1 cellular context compared by ENCODE assay signal in the genomic region with DNA sequence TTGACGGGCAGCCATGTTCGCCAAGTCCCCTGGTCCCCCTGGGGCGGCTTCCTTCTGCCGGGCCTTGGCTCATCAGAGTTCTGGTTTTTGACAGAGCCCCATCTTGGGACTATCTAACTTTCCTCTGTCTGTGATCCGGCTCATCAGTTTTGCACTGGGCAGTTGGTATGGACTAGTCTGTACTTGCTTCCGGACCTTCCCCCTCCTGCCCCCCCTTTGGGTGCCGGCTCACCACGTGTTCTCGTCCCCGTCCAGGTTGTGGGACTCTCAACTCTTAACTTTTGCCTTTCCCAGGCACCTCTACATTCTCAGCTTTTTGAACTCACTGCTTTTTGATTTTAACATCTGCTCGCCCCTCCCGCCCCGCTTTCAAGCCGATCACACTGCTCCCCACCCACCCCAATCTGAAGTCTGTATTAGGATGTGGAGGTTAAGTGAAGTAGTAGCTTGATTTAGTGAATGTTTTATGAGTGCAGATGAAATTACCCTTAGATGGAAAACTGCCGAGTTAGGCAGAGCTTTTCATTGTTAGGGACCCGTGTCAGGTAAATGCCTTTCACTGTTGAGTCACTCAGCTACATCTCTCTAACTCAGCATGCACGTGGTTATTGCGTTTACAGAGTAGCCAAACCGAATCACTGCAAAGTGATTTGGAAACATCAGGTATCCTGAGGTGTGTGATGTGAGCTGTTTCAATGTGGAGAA.
TF ChIP-seq lines count a peak whose summit lies in the region.

No MANE protein-coding gene starts in this region.

TF ChIP-seq in K562, 482 proteins besides CTCF, POLR2A, EP300 and RAD21 (continued from another document and continues in another):
- TF ChIP-seq, protein P1, sequence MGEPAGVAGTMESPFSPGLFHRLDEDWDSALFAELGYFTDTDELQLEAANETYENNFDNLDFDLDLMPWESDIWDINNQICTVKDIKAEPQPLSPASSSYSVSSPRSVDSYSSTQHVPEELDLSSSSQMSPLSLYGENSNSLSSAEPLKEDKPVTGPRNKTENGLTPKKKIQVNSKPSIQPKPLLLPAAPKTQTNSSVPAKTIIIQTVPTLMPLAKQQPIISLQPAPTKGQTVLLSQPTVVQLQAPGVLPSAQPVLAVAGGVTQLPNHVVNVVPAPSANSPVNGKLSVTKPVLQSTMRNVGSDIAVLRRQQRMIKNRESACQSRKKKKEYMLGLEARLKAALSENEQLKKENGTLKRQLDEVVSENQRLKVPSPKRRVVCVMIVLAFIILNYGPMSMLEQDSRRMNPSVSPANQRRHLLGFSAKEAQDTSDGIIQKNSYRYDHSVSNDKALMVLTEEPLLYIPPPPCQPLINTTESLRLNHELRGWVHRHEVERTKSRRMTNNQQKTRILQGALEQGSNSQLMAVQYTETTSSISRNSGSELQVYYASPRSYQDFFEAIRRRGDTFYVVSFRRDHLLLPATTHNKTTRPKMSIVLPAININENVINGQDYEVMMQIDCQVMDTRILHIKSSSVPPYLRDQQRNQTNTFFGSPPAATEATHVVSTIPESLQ (CRISPR knock-in tag; IDR thresholded peaks at IDR 0.05), result no peak
- TF ChIP-seq HDAC6 (IDR thresholded peaks at IDR 0.05; ENCODE audit: low read depth, low read length) (no peak), BHLHE40 (IDR thresholded peaks at IDR 0.05; ENCODE audit: low read length) (peak; percentile 19; the same call in 1 of the 2 replicates), ETS2 (tag; IDR thresholded peaks at IDR 0.05; ENCODE audit: borderline replicate concordance, poor library complexity, severe bottlenecking) (no peak), MIER1 (IDR thresholded peaks at IDR 0.05; ENCODE audit: low read depth) (no peak), NFATC3 (IDR thresholded peaks at IDR 0.05) (0 out of 2 replicates have a peak, but pooled peaks have one; percentile 18), CBFA2T3 (IDR thresholded peaks at IDR 0.05) (no peak), ATF1 (CRISPR knock-in tag; IDR thresholded peaks at IDR 0.05) (no peak), ATF1 (tag; IDR thresholded peaks at IDR 0.05) (no peak), RBM39 (optimal IDR thresholded peaks at IDR 0.05; ENCODE audit: low read depth, low read length) (no peak), ZNF217 (CRISPR knock-in tag; IDR thresholded peaks at IDR 0.05) (no peak), ETS1 (conservative IDR thresholded peaks at IDR 0.05; ENCODE audit: control insufficient read depth, low read depth, low read length) (peak; percentile 71; the same call in 1 of the 2 replicates), ZNF395 (CRISPR knock-in tag; IDR thresholded peaks at IDR 0.05) (peak; percentile 65; the same call in 1 of the 2 replicates), BRF2 (IDR thresholded peaks at IDR 0.05; ENCODE audit: borderline replicate concordance, insufficient read depth, insufficient read length) (no peak), FOXP1 (CRISPR knock-in tag; IDR thresholded peaks at IDR 0.05) (no peak), MEF2D (tag; conservative IDR thresholded peaks at IDR 0.05; ENCODE audit: low read depth) (no peak), AFF4 (CRISPR knock-in tag; IDR thresholded peaks at IDR 0.05) (0 out of 2 replicates have a peak, but pooled peaks have one; percentile 8)
- TF ChIP-seq, protein P2, sequence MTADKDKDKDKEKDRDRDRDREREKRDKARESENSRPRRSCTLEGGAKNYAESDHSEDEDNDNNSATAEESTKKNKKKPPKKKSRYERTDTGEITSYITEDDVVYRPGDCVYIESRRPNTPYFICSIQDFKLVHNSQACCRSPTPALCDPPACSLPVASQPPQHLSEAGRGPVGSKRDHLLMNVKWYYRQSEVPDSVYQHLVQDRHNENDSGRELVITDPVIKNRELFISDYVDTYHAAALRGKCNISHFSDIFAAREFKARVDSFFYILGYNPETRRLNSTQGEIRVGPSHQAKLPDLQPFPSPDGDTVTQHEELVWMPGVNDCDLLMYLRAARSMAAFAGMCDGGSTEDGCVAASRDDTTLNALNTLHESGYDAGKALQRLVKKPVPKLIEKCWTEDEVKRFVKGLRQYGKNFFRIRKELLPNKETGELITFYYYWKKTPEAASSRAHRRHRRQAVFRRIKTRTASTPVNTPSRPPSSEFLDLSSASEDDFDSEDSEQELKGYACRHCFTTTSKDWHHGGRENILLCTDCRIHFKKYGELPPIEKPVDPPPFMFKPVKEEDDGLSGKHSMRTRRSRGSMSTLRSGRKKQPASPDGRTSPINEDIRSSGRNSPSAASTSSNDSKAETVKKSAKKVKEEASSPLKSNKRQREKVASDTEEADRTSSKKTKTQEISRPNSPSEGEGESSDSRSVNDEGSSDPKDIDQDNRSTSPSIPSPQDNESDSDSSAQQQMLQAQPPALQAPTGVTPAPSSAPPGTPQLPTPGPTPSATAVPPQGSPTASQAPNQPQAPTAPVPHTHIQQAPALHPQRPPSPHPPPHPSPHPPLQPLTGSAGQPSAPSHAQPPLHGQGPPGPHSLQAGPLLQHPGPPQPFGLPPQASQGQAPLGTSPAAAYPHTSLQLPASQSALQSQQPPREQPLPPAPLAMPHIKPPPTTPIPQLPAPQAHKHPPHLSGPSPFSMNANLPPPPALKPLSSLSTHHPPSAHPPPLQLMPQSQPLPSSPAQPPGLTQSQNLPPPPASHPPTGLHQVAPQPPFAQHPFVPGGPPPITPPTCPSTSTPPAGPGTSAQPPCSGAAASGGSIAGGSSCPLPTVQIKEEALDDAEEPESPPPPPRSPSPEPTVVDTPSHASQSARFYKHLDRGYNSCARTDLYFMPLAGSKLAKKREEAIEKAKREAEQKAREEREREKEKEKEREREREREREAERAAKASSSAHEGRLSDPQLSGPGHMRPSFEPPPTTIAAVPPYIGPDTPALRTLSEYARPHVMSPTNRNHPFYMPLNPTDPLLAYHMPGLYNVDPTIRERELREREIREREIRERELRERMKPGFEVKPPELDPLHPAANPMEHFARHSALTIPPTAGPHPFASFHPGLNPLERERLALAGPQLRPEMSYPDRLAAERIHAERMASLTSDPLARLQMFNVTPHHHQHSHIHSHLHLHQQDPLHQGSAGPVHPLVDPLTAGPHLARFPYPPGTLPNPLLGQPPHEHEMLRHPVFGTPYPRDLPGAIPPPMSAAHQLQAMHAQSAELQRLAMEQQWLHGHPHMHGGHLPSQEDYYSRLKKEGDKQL (CRISPR knock-in tag; IDR thresholded peaks at IDR 0.05; ENCODE audit: borderline replicate concordance), result no peak
- TF ChIP-seq, protein P3, sequence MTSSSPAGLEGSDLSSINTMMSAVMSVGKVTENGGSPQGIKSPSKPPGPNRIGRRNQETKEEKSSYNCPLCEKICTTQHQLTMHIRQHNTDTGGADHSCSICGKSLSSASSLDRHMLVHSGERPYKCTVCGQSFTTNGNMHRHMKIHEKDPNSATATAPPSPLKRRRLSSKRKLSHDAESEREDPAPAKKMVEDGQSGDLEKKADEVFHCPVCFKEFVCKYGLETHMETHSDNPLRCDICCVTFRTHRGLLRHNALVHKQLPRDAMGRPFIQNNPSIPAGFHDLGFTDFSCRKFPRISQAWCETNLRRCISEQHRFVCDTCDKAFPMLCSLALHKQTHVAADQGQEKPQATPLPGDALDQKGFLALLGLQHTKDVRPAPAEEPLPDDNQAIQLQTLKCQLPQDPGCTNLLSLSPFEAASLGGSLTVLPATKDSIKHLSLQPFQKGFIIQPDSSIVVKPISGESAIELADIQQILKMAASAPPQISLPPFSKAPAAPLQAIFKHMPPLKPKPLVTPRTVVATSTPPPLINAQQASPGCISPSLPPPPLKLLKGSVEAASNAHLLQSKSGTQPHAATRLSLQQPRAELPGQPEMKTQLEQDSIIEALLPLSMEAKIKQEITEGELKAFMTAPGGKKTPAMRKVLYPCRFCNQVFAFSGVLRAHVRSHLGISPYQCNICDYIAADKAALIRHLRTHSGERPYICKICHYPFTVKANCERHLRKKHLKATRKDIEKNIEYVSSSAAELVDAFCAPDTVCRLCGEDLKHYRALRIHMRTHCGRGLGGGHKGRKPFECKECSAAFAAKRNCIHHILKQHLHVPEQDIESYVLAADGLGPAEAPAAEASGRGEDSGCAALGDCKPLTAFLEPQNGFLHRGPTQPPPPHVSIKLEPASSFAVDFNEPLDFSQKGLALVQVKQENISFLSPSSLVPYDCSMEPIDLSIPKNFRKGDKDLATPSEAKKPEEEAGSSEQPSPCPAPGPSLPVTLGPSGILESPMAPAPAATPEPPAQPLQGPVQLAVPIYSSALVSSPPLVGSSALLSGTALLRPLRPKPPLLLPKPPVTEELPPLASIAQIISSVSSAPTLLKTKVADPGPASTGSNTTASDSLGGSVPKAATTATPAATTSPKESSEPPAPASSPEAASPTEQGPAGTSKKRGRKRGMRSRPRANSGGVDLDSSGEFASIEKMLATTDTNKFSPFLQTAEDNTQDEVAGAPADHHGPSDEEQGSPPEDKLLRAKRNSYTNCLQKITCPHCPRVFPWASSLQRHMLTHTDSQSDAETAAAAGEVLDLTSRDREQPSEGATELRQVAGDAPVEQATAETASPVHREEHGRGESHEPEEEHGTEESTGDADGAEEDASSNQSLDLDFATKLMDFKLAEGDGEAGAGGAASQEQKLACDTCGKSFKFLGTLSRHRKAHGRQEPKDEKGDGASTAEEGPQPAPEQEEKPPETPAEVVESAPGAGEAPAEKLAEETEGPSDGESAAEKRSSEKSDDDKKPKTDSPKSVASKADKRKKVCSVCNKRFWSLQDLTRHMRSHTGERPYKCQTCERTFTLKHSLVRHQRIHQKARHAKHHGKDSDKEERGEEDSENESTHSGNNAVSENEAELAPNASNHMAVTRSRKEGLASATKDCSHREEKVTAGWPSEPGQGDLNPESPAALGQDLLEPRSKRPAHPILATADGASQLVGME (CRISPR knock-in tag; IDR thresholded peaks at IDR 0.05), result no peak
- TF ChIP-seq, protein P4, sequence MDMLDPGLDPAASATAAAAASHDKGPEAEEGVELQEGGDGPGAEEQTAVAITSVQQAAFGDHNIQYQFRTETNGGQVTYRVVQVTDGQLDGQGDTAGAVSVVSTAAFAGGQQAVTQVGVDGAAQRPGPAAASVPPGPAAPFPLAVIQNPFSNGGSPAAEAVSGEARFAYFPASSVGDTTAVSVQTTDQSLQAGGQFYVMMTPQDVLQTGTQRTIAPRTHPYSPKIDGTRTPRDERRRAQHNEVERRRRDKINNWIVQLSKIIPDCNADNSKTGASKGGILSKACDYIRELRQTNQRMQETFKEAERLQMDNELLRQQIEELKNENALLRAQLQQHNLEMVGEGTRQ (CRISPR knock-in tag; IDR thresholded peaks at IDR 0.05), result peak; percentile 61
- TF ChIP-seq, protein P5, sequence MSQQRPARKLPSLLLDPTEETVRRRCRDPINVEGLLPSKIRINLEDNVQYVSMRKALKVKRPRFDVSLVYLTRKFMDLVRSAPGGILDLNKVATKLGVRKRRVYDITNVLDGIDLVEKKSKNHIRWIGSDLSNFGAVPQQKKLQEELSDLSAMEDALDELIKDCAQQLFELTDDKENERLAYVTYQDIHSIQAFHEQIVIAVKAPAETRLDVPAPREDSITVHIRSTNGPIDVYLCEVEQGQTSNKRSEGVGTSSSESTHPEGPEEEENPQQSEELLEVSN (IDR thresholded peaks at IDR 0.05; ENCODE audit: borderline replicate concordance in 1 of 2, extremely low read depth in 1 of 2, insufficient read depth in 1 of 2, insufficient read length in 1 of 2, low read depth in 1 of 2, low read length in 1 of 2, poor library complexity in 1 of 2, severe bottlenecking in 1 of 2), result no peak
